ENCODE assay signal across 1 cellular context in the genomic region with DNA sequence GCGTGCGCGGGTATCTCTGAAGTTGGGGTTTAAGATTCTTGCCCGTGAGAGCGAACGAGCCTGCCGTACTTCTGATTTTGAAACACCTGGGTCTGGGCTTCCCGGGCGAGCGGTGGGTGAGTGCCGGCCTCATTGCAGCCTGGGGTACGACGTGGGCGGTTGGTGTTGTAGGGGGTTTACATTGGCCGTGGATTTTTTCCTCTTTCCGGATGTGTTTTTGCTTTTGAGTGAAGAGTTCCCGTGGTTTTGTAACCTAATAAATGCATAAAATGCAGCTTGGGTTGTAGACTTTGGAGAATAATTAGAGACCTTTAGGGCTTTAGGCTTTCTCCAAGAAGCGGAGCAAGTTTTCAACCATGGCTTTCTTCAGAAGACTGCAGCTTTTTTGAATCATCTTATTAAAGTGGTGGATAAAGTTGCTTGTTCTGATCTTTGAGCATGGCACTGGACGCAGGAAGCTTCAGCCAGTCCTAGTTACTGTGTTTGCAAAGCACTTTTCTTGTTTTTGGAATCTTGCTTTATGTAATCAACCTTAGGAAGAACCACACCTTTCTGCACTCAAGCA.
TF ChIP-seq lines count a peak whose summit lies in the region.

No MANE protein-coding gene starts in this region.

TF ChIP-seq in HepG2, 621 proteins besides CTCF, POLR2A, EP300 and RAD21 (continues in another document):
- no peak for TF ChIP-seq HOXD1 (CRISPR knock-in tag; IDR thresholded peaks at IDR 0.05)
- no peak for TF ChIP-seq TBP (CRISPR knock-in tag; IDR thresholded peaks at IDR 0.05)
- TF ChIP-seq ZNF329 (CRISPR knock-in tag; IDR thresholded peaks at IDR 0.05; ENCODE audit: low read depth), result no peak
- no peak for TF ChIP-seq ELF3 (CRISPR knock-in tag; IDR thresholded peaks at IDR 0.05)
- TF ChIP-seq NR2F1 (CRISPR knock-in tag; IDR thresholded peaks at IDR 0.05), result 0 out of 4 replicates have a peak, but pooled peaks of 1 of the 2 experiments have one; percentile 12
- TF ChIP-seq HES4 (CRISPR knock-in tag; IDR thresholded peaks at IDR 0.05; ENCODE audit: borderline replicate concordance), result no peak
- no peak for TF ChIP-seq HMGA1 (CRISPR knock-in tag; conservative IDR thresholded peaks at IDR 0.05)
- no peak for TF ChIP-seq GTF2F1 (IDR thresholded peaks at IDR 0.05; ENCODE audit: low read length)
- no peak for TF ChIP-seq FOXP4 (CRISPR knock-in tag; IDR thresholded peaks at IDR 0.05)
- no peak for TF ChIP-seq ZNF629 (CRISPR knock-in tag; conservative IDR thresholded peaks at IDR 0.05)
- no peak for TF ChIP-seq ZNF800 (CRISPR knock-in tag; IDR thresholded peaks at IDR 0.05)
- no peak for TF ChIP-seq ZNF367 (CRISPR knock-in tag; IDR thresholded peaks at IDR 0.05; ENCODE audit: borderline replicate concordance)
- TF ChIP-seq ZNF746 (CRISPR knock-in tag; IDR thresholded peaks at IDR 0.05), result no peak
- TF ChIP-seq XBP1 (CRISPR knock-in tag; IDR thresholded peaks at IDR 0.05), result no peak
- TF ChIP-seq RELA (CRISPR knock-in tag; IDR thresholded peaks at IDR 0.05), result no peak
- no peak for TF ChIP-seq HNRNPL (IDR thresholded peaks at IDR 0.05; ENCODE audit: low read depth, low read length)
- TF ChIP-seq SP5 (CRISPR knock-in tag; IDR thresholded peaks at IDR 0.05; ENCODE audit: borderline replicate concordance, low read depth), result no peak
- TF ChIP-seq ZNF816 (CRISPR knock-in tag; IDR thresholded peaks at IDR 0.05; ENCODE audit: borderline replicate concordance), result no peak; the same call in 1 of the 2 replicates
- no peak for TF ChIP-seq SNAPC2 (CRISPR knock-in tag; IDR thresholded peaks at IDR 0.05)
- no peak for TF ChIP-seq HOXA3 (CRISPR knock-in tag; IDR thresholded peaks at IDR 0.05)
- TF ChIP-seq ZNF430 (CRISPR knock-in tag; IDR thresholded peaks at IDR 0.05), result 0 out of 2 replicates have a peak, but pooled peaks have one; percentile 41
- no peak for TF ChIP-seq ZNF644 (CRISPR knock-in tag; IDR thresholded peaks at IDR 0.05; ENCODE audit: low read depth)
- TF ChIP-seq ZNF484 (CRISPR knock-in tag; IDR thresholded peaks at IDR 0.05; ENCODE audit: borderline replicate concordance, low read depth), result no peak
- TF ChIP-seq HOMEZ (CRISPR knock-in tag; IDR thresholded peaks at IDR 0.05; ENCODE audit: low read depth), result no peak
- TF ChIP-seq MYNN (CRISPR knock-in tag; IDR thresholded peaks at IDR 0.05; ENCODE audit: low read depth), result no peak
- no peak for TF ChIP-seq RBM39 (IDR thresholded peaks at IDR 0.05; ENCODE audit: low read depth, low read length, poor library complexity, severe bottlenecking)
- TF ChIP-seq ZNF557 (CRISPR knock-in tag; IDR thresholded peaks at IDR 0.05), result no peak
- TF ChIP-seq ZNF101 (CRISPR knock-in tag; IDR thresholded peaks at IDR 0.05; ENCODE audit: borderline replicate concordance, low read depth), result no peak
- no peak for TF ChIP-seq GZF1 (CRISPR knock-in tag; IDR thresholded peaks at IDR 0.05)
- TF ChIP-seq TEF (CRISPR knock-in tag; IDR thresholded peaks at IDR 0.05), result no peak
- TF ChIP-seq, protein P1, sequence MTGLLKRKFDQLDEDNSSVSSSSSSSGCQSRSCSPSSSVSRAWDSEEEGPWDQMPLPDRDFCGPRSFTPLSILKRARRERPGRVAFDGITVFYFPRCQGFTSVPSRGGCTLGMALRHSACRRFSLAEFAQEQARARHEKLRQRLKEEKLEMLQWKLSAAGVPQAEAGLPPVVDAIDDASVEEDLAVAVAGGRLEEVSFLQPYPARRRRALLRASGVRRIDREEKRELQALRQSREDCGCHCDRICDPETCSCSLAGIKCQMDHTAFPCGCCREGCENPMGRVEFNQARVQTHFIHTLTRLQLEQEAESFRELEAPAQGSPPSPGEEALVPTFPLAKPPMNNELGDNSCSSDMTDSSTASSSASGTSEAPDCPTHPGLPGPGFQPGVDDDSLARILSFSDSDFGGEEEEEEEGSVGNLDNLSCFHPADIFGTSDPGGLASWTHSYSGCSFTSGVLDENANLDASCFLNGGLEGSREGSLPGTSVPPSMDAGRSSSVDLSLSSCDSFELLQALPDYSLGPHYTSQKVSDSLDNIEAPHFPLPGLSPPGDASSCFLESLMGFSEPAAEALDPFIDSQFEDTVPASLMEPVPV (CRISPR knock-in tag; IDR thresholded peaks at IDR 0.05), result no peak
- TF ChIP-seq NAIF1 (CRISPR knock-in tag; IDR thresholded peaks at IDR 0.05; ENCODE audit: borderline replicate concordance), result peak; percentile 9; the same call in 1 of the 2 replicates
- no peak for TF ChIP-seq TGIF2 (CRISPR knock-in tag; IDR thresholded peaks at IDR 0.05)
- TF ChIP-seq ZNF20 (CRISPR knock-in tag; IDR thresholded peaks at IDR 0.05), result no peak
- no peak for TF ChIP-seq ZNF772 (CRISPR knock-in tag; IDR thresholded peaks at IDR 0.05)
- TF ChIP-seq ZBTB1 (CRISPR knock-in tag; IDR thresholded peaks at IDR 0.05; ENCODE audit: borderline replicate concordance), result no peak
- no peak for TF ChIP-seq SETDB1 (CRISPR knock-in tag; IDR thresholded peaks at IDR 0.05; ENCODE audit: borderline replicate concordance)
- no peak for TF ChIP-seq ZNF296 (CRISPR knock-in tag; conservative IDR thresholded peaks at IDR 0.05)
- TF ChIP-seq ATF2 (CRISPR knock-in tag; IDR thresholded peaks at IDR 0.05), result no peak
- TF ChIP-seq ZNF318 (CRISPR knock-in tag; IDR thresholded peaks at IDR 0.05), result no peak
- TF ChIP-seq ZNF670 (CRISPR knock-in tag; IDR thresholded peaks at IDR 0.05; ENCODE audit: borderline replicate concordance), result no peak
- no peak for TF ChIP-seq PATZ1 (CRISPR knock-in tag; IDR thresholded peaks at IDR 0.05)
- no peak for TF ChIP-seq TCF12 (IDR thresholded peaks at IDR 0.05)
- no peak for TF ChIP-seq TCF12 (CRISPR knock-in tag; IDR thresholded peaks at IDR 0.05)
